ENCODE assay signal across 8 cellular contexts in the genomic region with DNA sequence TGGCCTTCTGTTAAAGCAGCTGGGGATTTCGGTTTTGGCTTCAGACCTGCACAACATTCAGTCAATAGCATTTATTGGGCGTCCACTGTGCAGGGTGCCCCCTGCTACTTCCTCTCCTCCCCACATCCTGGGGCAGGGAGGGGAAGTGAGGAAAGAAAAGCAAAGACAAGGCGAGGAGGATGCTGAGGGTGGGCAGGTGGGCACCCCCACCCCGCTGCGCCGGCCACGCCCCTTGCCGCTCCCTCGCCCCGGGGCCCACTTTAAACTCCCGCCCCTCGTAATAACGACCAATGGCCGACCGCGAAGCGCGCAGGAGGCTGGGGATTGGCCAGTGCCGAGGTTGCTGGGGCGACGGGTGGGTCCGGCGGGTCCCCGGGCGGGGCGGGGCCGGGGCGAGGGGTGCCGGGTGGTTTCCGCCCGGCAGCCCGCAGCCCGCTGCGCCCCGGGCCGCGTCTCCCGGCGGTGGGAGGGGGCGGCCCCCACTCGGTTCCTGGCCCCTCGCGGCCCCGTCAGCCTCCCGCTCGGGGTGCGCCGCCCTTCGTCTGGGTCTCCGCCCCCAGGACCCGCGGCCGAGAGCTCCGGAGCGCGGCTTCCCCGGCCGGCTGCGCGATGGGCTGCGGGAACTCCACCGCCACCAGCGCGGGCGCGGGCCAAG. TPM values are rescaled to one million over a fixed set of nuclear protein-coding genes. Genes with fewer than 3 reads are reported as not detected.
A peak's percentile ranks its signal among the peaks of the same experiment; 100 is the strongest.
DNase-seq lines count a peak whose midpoint lies in the region; ATAC-seq and TF ChIP-seq lines count a peak whose summit lies in the region.

A gene (plus strand): TSS at position 409 of the 655 bp plus-strand sequence. CDS start 201 bp downstream, at position 610.

- H3K36me3 Mint-ChIP-seq in chondrocyte (ENCODE audit: low read depth), result no peaks in the 10 kb centered on the region

- TF ChIP-seq POLR2A in GM19099 (IDR thresholded peaks at IDR 0.05; ENCODE audit: extremely low read depth, insufficient read length, low read depth), result peak; percentile 61

- ATAC-seq in HG03342 (IDR thresholded peaks at IDR 0.05; ENCODE audit: unreplicated experiment), result peak; percentile 87

- H3K4me3 Mint-ChIP-seq in chondrocyte (ENCODE audit: unreplicated experiment), result peak within 1 kb of the TSS; percentile 80

- no peaks in the 10 kb centered on the region for H3K27me3 Mint-ChIP-seq in chondrocyte (ENCODE audit: low read depth)

- peaks cover 58% of the 10 kb centered on the region for H3K4me1 Mint-ChIP-seq in chondrocyte (ENCODE audit: low read depth)

- H3K27ac Mint-ChIP-seq in chondrocyte (ENCODE audit: unreplicated experiment), result peak within 1 kb of the TSS; percentile 87

- TF ChIP-seq CTCF in chondrocyte (IDR thresholded peaks at IDR 0.05), result no peak

- DNase-seq in Ammon's horn (ENCODE audit: low spot score), result peak; percentile 69
- DNase-seq in NCI-H446 (lab: John Stamatoyannopoulos, UW), result peak; percentile 69 to 87
- DNase-seq in activated CD4-positive, alpha-beta T cell treated with anti-CD3 and anti-CD28 coated beads for 24 hours (ENCODE audit: low read depth in 2 of 2), result peak; percentile 73 to 78
- peak; percentile 95 for DNase-seq in chondrocyte (ENCODE audit: low spot score)
- DNase-seq in kidney tubule cell (ENCODE audit: low spot score), result peak; percentile 90
- peak; percentile 68 to 76 for DNase-seq in stimulated activated CD4-positive, alpha-beta T cell treated with anti-CD3 and anti-CD28 coated beads, Interleukin-1b, Interleukin-23, amount 100 ng/mL, for 4 hours (ENCODE audit: low read depth in 2 of 2)

- H3K9me3 Mint-ChIP-seq in chondrocyte (ENCODE audit: low read depth), result no peaks in the 10 kb centered on the region

RNA-seq across cellular contexts. Expression of the gene that starts here (rescaled TPM):
- 189 to 310 TPM (median 286 TPM) in 3 replicates for total RNA-seq in chondrocyte

Comparison
In these comparisons a context has a peak if more than half of its experiments do, and no peak if none do; other contexts are left out.
1. Peak in every context shown above with its lines: DNase-seq and ATAC-seq.